ENCODE assay signal across 31 cellular contexts in the genomic region with DNA sequence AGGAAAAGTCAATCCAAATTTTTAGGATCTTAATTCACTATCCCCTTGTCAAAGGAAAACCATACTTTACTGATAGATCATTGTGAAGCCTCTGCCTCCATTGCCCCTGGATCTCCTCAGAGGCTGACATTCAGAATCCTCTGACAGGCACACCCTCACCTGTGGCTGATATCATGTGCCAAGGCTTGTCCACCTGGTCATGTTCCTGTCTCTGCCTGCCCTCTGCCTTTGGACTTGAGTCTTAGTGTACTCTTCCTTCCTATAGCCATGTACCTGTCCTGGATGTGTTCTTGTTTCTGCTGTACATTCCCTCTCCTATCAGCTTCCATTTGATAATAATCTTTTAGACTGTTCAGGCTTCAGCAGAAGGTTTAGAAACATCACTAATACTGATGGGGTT.
"Had no signal": no experiment of that assay in that cellular context is flagged by ENCODE, and none has a peak within 500 bp of the region (broad histone marks: within the 10 kb centered on the region; RNA-seq: fewer than 3 reads in every experiment).

No MANE protein-coding gene starts in this region.

- H3K27me3 ChIP-seq: ovary, right lobe of liver, sigmoid colon, suprapubic skin, testis, tibial artery, transverse colon, upper lobe of right lung, uterus had no signal

- H3K27ac Mint-ChIP-seq: naive thymus-derived CD8-positive, alpha-beta T cell; natural killer cell treated with Interleukin-12 subunit alpha and Interleukin-12 subunit beta and Interleukin-15 and Interleukin-18, amount 100 ng/mL, for 72 hours; nephron progenitor cell; progenitor cell of endocrine pancreas; stimulated activated memory B cell treated with anti-CD40 and anti-IgM and Interleukin-4, amounts not matched to agents 10 μg/mL and 1 μg/mL and 100 μg/mL, for 72 hours; stimulated activated naive CD8-positive, alpha-beta T cell treated with anti-CD3 and anti-CD28 coated beads, Interleukin-15, amount 100 ng/mL, for 72 hours; type B pancreatic cell had no signal

- H3K36me3 ChIP-seq: ovary, right lobe of liver, sigmoid colon, suprapubic skin, tibial artery, transverse colon, upper lobe of right lung, uterus had no signal

- H3K9ac ChIP-seq: parathyroid adenoma had no signal

- H3K4me3 ChIP-seq: ovary, psoas muscle, right lobe of liver, sigmoid colon, suprapubic skin, testis, tibial artery, transverse colon, upper lobe of right lung, uterus had no signal

- H3K9me3 Mint-ChIP-seq: nephron progenitor cell; stimulated activated memory B cell treated with anti-CD40 and anti-IgM and Interleukin-4, amounts not matched to agents 10 μg/mL and 1 μg/mL and 100 μg/mL, for 72 hours; type B pancreatic cell had no signal

- H2AFZ ChIP-seq: parathyroid adenoma had no signal

- H3K4me1 ChIP-seq: parathyroid adenoma, psoas muscle, right lobe of liver, sigmoid colon, suprapubic skin, testis, tibial artery, transverse colon, upper lobe of right lung, uterus had no signal

- DNase-seq: naive thymus-derived CD8-positive, alpha-beta T cell; nephron progenitor cell; occipital lobe; ovary; posterior cingulate gyrus; psoas muscle; right cardiac atrium; right lobe of liver; sigmoid colon; small intestine; stimulated activated CD4-positive, alpha-beta T cell treated with anti-CD3 and anti-CD28 coated beads, Interleukin-15, amount 100 ng/mL, for 24 hours; stimulated activated CD4-positive, alpha-beta T cell treated with anti-CD3 and anti-CD28 coated beads, Interleukin-2, amount 100 ng/mL, for 24 hours; stimulated activated CD4-positive, alpha-beta T cell treated with anti-CD3 and anti-CD28 coated beads, Interleukin-2, amount 100 ng/mL, for 48 hours; stimulated activated CD4-positive, alpha-beta T cell treated with anti-CD3 and anti-CD28 coated beads, Interleukin-4, amount 100 ng/mL, for 24 hours; stimulated activated CD8-positive, alpha-beta memory T cell treated with anti-CD3 and anti-CD28 coated beads, Interleukin-4, amount 100 ng/mL, for 48 hours; stimulated activated naive CD4-positive, alpha-beta T cell; stimulated activated naive CD8-positive, alpha-beta T cell treated with anti-CD3 and anti-CD28 coated beads, Interleukin-15, amount 100 ng/mL, for 72 hours; stimulated activated naive CD8-positive, alpha-beta T cell treated with anti-CD3 and anti-CD28 coated beads, Interleukin-15, Interleukin-2, amounts not matched to agents 100 U/mL and 50 U/mL, for 24 hours; substantia nigra; testis; tibial artery; transverse colon; upper lobe of right lung; uterus had no signal

- H3K27me3 Mint-ChIP-seq: natural killer cell treated with Interleukin-12 subunit alpha and Interleukin-12 subunit beta and Interleukin-15 and Interleukin-18, amount 100 ng/mL, for 72 hours; progenitor cell of endocrine pancreas; stimulated activated memory B cell treated with anti-CD40 and anti-IgM and Interleukin-4, amounts not matched to agents 10 μg/mL and 1 μg/mL and 100 μg/mL, for 72 hours; stimulated activated naive CD8-positive, alpha-beta T cell treated with anti-CD3 and anti-CD28 coated beads, Interleukin-15, amount 100 ng/mL, for 72 hours; type B pancreatic cell had no signal

- H3K27ac ChIP-seq: ovary, parathyroid adenoma, psoas muscle, right lobe of liver, sigmoid colon, suprapubic skin, testis, tibial artery, transverse colon, upper lobe of right lung, uterus had no signal

- H3K36me3 Mint-ChIP-seq: naive thymus-derived CD8-positive, alpha-beta T cell; natural killer cell treated with Interleukin-12 subunit alpha and Interleukin-12 subunit beta and Interleukin-15 and Interleukin-18, amount 100 ng/mL, for 72 hours; stimulated activated memory B cell treated with anti-CD40 and anti-IgM and Interleukin-4, amounts not matched to agents 10 μg/mL and 1 μg/mL and 100 μg/mL, for 72 hours; type B pancreatic cell had no signal

- H3K79me2 ChIP-seq: parathyroid adenoma had no signal

- H3K4me3 Mint-ChIP-seq: naive thymus-derived CD8-positive, alpha-beta T cell; natural killer cell treated with Interleukin-12 subunit alpha and Interleukin-12 subunit beta and Interleukin-15 and Interleukin-18, amount 100 ng/mL, for 72 hours; nephron progenitor cell; neural crest cell; stimulated activated memory B cell treated with anti-CD40 and anti-IgM and Interleukin-4, amounts not matched to agents 10 μg/mL and 1 μg/mL and 100 μg/mL, for 72 hours; stimulated activated naive CD8-positive, alpha-beta T cell treated with anti-CD3 and anti-CD28 coated beads, Interleukin-15, amount 100 ng/mL, for 72 hours; type B pancreatic cell had no signal

- H3K9me3 ChIP-seq: ovary, psoas muscle, right lobe of liver, sigmoid colon, suprapubic skin, testis, tibial artery, transverse colon, upper lobe of right lung, uterus had no signal

- FAIRE-seq: small intestine had no signal

- H3K4me1 Mint-ChIP-seq: nephron progenitor cell; stimulated activated memory B cell treated with anti-CD40 and anti-IgM and Interleukin-4, amounts not matched to agents 10 μg/mL and 1 μg/mL and 100 μg/mL, for 72 hours; stimulated activated naive CD8-positive, alpha-beta T cell treated with anti-CD3 and anti-CD28 coated beads, Interleukin-15, amount 100 ng/mL, for 72 hours had no signal
